ENCODE assay signal across 11 cellular contexts in genomic region chr11:2813141-2813908, GRCh38.
DNase-seq lines count a peak whose midpoint lies in the region; ATAC-seq and TF ChIP-seq lines count a peak whose summit lies in the region.
"Had no signal": no experiment of that assay in that cellular context is flagged by ENCODE, and none has a peak within 500 bp of the region (broad histone marks: within the 10 kb centered on the region; RNA-seq: fewer than 3 reads in every experiment).

No MANE protein-coding gene starts in this region.

- no peaks in the 10 kb centered on the region for H3K27me3 ChIP-seq in BLaER1 treated with 17β-estradiol and CSF1 and Interleukin-3, amounts not matched to agents 10 nM and 100 nM

- peak overlapping the region; percentile 16 to 93 (median 83); a peak in 19 of 22 replicates for H3K9ac ChIP-seq in BLaER1 treated with 17β-estradiol and CSF1 and Interleukin-3, amounts not matched to agents 10 nM and 100 nM

- H3K9me3 ChIP-seq in BLaER1 treated with 17β-estradiol and CSF1 and Interleukin-3, amounts not matched to agents 10 nM and 100 nM (replicated peaks in 1 of 11): peaks cover 31 to 46% (median 41%) of the 10 kb centered on the region in 11 experiments

- H3K36me3 ChIP-seq in BLaER1 treated with 17β-estradiol and CSF1 and Interleukin-3, amounts not matched to agents 10 nM and 100 nM: peaks cover 0 to 16% (median 0%) of the 10 kb centered on the region in 11 experiments; a peak in 6 of 22 replicates

- H3K4me3 Mint-ChIP-seq in dendritic cell treated with granulocyte-macrophage colony-stimulating factor and Interleukin-4, amounts not matched to agents 40 ng/mL and 50 ng/mL, for 4 days: no peak overlapping the region
- peak overlapping the region; percentile 64 for H3K4me3 Mint-ChIP-seq in neural crest cell
- H3K4me3 Mint-ChIP-seq in stimulated activated memory B cell treated with anti-CD40 and anti-IgM and Interleukin-4, amounts not matched to agents 10 μg/mL and 1 μg/mL and 100 μg/mL, for 72 hours: no peak overlapping the region
- H3K4me3 Mint-ChIP-seq: stimulated activated effector memory CD8-positive, alpha-beta T cell treated with anti-CD3 and anti-CD28 coated beads, Interleukin-12 subunit alpha, Interleukin-12 subunit beta, amount 100 ng/mL, for 72 hours had no signal

- H3K36me3 Mint-ChIP-seq in dendritic cell treated with granulocyte-macrophage colony-stimulating factor and Interleukin-4, amounts not matched to agents 40 ng/mL and 50 ng/mL, for 4 days (ENCODE audit: low read depth): peaks cover 61% of the 10 kb centered on the region
- H3K36me3 Mint-ChIP-seq in neural crest cell (ENCODE audit: low read depth): peaks cover 13% of the 10 kb centered on the region
- peaks cover 73% of the 10 kb centered on the region for H3K36me3 Mint-ChIP-seq in stimulated activated memory B cell treated with anti-CD40 and anti-IgM and Interleukin-4, amounts not matched to agents 10 μg/mL and 1 μg/mL and 100 μg/mL, for 72 hours
- H3K36me3 Mint-ChIP-seq: stimulated activated effector memory CD8-positive, alpha-beta T cell treated with anti-CD3 and anti-CD28 coated beads, Interleukin-12 subunit alpha, Interleukin-12 subunit beta, amount 100 ng/mL, for 72 hours had no signal

- no peak for TF ChIP-seq CTCF in neural crest cell (conservative IDR thresholded peaks at IDR 0.05)

- no peaks in the 10 kb centered on the region for H4K20me1 ChIP-seq in BLaER1 treated with 17β-estradiol and CSF1 and Interleukin-3, amounts not matched to agents 10 nM and 100 nM

- H3K27ac ChIP-seq in BLaER1 treated with 17β-estradiol and CSF1 and Interleukin-3, amounts not matched to agents 10 nM and 100 nM: peak overlapping the region; percentile 10 to 100 (median 94); a peak in 21 of 22 replicates

- H3K4me3 ChIP-seq in BLaER1 treated with 17β-estradiol and CSF1 and Interleukin-3, amounts not matched to agents 10 nM and 100 nM: peak overlapping the region in 8 of 10 experiments; percentile 43 to 67 (median 54); a peak in 11 of 20 replicates

- H3K27me3 Mint-ChIP-seq in dendritic cell treated with granulocyte-macrophage colony-stimulating factor and Interleukin-4, amounts not matched to agents 40 ng/mL and 50 ng/mL, for 4 days: peaks cover 1% of the 10 kb centered on the region
- H3K27me3 Mint-ChIP-seq in neural crest cell (ENCODE audit: low read depth): no peaks in the 10 kb centered on the region
- no peaks in the 10 kb centered on the region for H3K27me3 Mint-ChIP-seq in stimulated activated memory B cell treated with anti-CD40 and anti-IgM and Interleukin-4, amounts not matched to agents 10 μg/mL and 1 μg/mL and 100 μg/mL, for 72 hours

- no peak for ATAC-seq in stimulated activated memory B cell treated with anti-CD40 and anti-IgM and Interleukin-4, amounts not matched to agents 10 μg/mL and 1 μg/mL and 100 μg/mL, for 72 hours
- no peak for ATAC-seq in HG02852 (IDR thresholded peaks at IDR 0.05; ENCODE audit: unreplicated experiment)
- ATAC-seq: stimulated activated effector memory CD8-positive, alpha-beta T cell treated with anti-CD3 and anti-CD28 coated beads, Interleukin-12 subunit alpha, Interleukin-12 subunit beta, amount 100 ng/mL, for 72 hours had no signal

- peaks cover 32 to 60% (median 52%) of the 10 kb centered on the region in 10 experiments for H3K4me1 ChIP-seq in BLaER1 treated with 17β-estradiol and CSF1 and Interleukin-3, amounts not matched to agents 10 nM and 100 nM

- intact Hi-C loops in dendritic cell treated with granulocyte-macrophage colony-stimulating factor and Interleukin-4, amounts not matched to agents 40 ng/mL and 50 ng/mL, for 4 days (cut with micrococcal nuclease): no loop called here

- H3K4me2 ChIP-seq in BLaER1 treated with 17β-estradiol and CSF1 and Interleukin-3, amounts not matched to agents 10 nM and 100 nM: peak overlapping the region; percentile 87 to 97 (median 94)

- H3K27ac Mint-ChIP-seq in dendritic cell treated with granulocyte-macrophage colony-stimulating factor and Interleukin-4, amounts not matched to agents 40 ng/mL and 50 ng/mL, for 4 days: peak overlapping the region; percentile 37
- H3K27ac Mint-ChIP-seq in neural crest cell (ENCODE audit: unreplicated experiment): peak overlapping the region; percentile 93
- no peak overlapping the region for H3K27ac Mint-ChIP-seq in stimulated activated memory B cell treated with anti-CD40 and anti-IgM and Interleukin-4, amounts not matched to agents 10 μg/mL and 1 μg/mL and 100 μg/mL, for 72 hours
- H3K27ac Mint-ChIP-seq: stimulated activated effector memory CD8-positive, alpha-beta T cell treated with anti-CD3 and anti-CD28 coated beads, Interleukin-12 subunit alpha, Interleukin-12 subunit beta, amount 100 ng/mL, for 72 hours had no signal

- peak; percentile 8 to 16 for DNase-seq in Kasumi-1 (lab: John Stamatoyannopoulos, UW)
- no peak for DNase-seq in neural crest cell (ENCODE audit: low read depth, low spot score)
- DNase-seq in GM19238 (ENCODE audit: insufficient read length, low spot score): no peak
- no peak for DNase-seq in AML-193 (lab: John Stamatoyannopoulos, UW)
- DNase-seq: Calu3, NCI-H1694 treated with DMSO at 0.1 percent for 48 hours had no signal

- peaks cover 12% of the 10 kb centered on the region for H3K9me3 Mint-ChIP-seq in dendritic cell treated with granulocyte-macrophage colony-stimulating factor and Interleukin-4, amounts not matched to agents 40 ng/mL and 50 ng/mL, for 4 days
- H3K9me3 Mint-ChIP-seq in neural crest cell: peaks cover 22% of the 10 kb centered on the region
- peaks cover 25% of the 10 kb centered on the region for H3K9me3 Mint-ChIP-seq in stimulated activated memory B cell treated with anti-CD40 and anti-IgM and Interleukin-4, amounts not matched to agents 10 μg/mL and 1 μg/mL and 100 μg/mL, for 72 hours

- H3K4me1 Mint-ChIP-seq in dendritic cell treated with granulocyte-macrophage colony-stimulating factor and Interleukin-4, amounts not matched to agents 40 ng/mL and 50 ng/mL, for 4 days (ENCODE audit: low read depth): peaks cover 50% of the 10 kb centered on the region
- peaks cover 31% of the 10 kb centered on the region for H3K4me1 Mint-ChIP-seq in neural crest cell
- peaks cover 9% of the 10 kb centered on the region for H3K4me1 Mint-ChIP-seq in stimulated activated memory B cell treated with anti-CD40 and anti-IgM and Interleukin-4, amounts not matched to agents 10 μg/mL and 1 μg/mL and 100 μg/mL, for 72 hours

Comparison
In these comparisons a context has a peak if more than half of its experiments do, and no peak if none do; other contexts are left out.
1. DNase-seq: peak in Kasumi-1 (2 of 2); none in neural crest cell (single experiment), GM19238 (single experiment) and AML-193 (0 of 2).